1 cellular context compared by ENCODE assay signal in the genomic region with DNA sequence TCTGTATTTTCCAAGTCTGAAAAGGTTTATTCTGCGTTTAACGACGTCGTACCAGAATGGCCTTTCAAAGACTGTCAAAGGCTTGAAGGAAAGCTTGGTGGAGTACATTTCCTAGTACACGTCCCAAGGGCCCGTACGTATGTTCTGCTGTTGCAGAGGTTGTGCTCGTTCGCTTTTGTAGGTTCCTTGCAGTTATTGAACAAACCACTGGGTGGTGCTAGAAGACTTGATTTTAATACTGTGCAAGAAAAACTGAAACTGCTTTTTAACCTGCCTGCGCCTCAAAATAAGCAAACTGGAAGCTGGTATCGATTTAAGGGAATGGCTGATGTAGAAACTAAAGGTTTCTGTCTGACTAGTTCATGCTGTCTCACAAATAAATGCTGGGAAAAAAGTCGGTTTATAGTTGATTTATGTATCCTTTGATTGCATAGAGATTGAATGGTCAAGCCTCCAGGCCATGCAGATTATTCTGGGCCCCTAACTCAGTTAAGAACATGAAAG.
TF ChIP-seq lines count a peak whose summit lies in the region.

No MANE protein-coding gene starts in this region.

TF ChIP-seq in GM12878, 131 proteins besides CTCF, POLR2A, EP300 and RAD21:
- TF ChIP-seq, protein P1, sequence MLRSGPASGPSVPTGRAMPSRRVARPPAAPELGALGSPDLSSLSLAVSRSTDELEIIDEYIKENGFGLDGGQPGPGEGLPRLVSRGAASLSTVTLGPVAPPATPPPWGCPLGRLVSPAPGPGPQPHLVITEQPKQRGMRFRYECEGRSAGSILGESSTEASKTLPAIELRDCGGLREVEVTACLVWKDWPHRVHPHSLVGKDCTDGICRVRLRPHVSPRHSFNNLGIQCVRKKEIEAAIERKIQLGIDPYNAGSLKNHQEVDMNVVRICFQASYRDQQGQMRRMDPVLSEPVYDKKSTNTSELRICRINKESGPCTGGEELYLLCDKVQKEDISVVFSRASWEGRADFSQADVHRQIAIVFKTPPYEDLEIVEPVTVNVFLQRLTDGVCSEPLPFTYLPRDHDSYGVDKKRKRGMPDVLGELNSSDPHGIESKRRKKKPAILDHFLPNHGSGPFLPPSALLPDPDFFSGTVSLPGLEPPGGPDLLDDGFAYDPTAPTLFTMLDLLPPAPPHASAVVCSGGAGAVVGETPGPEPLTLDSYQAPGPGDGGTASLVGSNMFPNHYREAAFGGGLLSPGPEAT (IDR thresholded peaks at IDR 0.05; ENCODE audit: low read depth), result 0 out of 2 replicates have a peak, but pooled peaks have one; percentile 38
- TF ChIP-seq CREM (IDR thresholded peaks at IDR 0.05; ENCODE audit: low read depth) (no peak), SMAD5 (IDR thresholded peaks at IDR 0.05; ENCODE audit: low read depth) (no peak), NR2F1 (conservative IDR thresholded peaks at IDR 0.05) (no peak), POU2F2 (IDR thresholded peaks at IDR 0.05; ENCODE audit: borderline replicate concordance, low read depth, low read length) (0 out of 3 replicates have a peak, but pooled peaks have one; percentile 51), BHLHE40 (IDR thresholded peaks at IDR 0.05; ENCODE audit: borderline replicate concordance in 1 of 2, low read depth in 2 of 2, low read length in 1 of 2) (0 out of 4 replicates have a peak, but pooled peaks of 1 of the 2 experiments have one; percentile 14), SMC3 (IDR thresholded peaks at IDR 0.05; ENCODE audit: borderline replicate concordance, low read length) (peak; percentile 66; the same call in 1 of the 2 replicates)
- TF ChIP-seq, protein P2, sequence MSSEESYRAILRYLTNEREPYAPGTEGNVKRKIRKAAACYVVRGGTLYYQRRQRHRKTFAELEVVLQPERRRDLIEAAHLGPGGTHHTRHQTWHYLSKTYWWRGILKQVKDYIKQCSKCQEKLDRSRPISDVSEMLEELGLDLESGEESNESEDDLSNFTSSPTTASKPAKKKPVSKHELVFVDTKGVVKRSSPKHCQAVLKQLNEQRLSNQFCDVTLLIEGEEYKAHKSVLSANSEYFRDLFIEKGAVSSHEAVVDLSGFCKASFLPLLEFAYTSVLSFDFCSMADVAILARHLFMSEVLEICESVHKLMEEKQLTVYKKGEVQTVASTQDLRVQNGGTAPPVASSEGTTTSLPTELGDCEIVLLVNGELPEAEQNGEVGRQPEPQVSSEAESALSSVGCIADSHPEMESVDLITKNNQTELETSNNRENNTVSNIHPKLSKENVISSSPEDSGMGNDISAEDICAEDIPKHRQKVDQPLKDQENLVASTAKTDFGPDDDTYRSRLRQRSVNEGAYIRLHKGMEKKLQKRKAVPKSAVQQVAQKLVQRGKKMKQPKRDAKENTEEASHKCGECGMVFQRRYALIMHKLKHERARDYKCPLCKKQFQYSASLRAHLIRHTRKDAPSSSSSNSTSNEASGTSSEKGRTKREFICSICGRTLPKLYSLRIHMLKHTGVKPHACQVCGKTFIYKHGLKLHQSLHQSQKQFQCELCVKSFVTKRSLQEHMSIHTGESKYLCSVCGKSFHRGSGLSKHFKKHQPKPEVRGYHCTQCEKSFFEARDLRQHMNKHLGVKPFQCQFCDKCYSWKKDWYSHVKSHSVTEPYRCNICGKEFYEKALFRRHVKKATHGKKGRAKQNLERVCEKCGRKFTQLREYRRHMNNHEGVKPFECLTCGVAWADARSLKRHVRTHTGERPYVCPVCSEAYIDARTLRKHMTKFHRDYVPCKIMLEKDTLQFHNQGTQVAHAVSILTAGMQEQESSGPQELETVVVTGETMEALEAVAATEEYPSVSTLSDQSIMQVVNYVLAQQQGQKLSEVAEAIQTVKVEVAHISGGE (CRISPR knock-in tag; IDR thresholded peaks at IDR 0.05), result no peak
- TF ChIP-seq, protein P3, sequence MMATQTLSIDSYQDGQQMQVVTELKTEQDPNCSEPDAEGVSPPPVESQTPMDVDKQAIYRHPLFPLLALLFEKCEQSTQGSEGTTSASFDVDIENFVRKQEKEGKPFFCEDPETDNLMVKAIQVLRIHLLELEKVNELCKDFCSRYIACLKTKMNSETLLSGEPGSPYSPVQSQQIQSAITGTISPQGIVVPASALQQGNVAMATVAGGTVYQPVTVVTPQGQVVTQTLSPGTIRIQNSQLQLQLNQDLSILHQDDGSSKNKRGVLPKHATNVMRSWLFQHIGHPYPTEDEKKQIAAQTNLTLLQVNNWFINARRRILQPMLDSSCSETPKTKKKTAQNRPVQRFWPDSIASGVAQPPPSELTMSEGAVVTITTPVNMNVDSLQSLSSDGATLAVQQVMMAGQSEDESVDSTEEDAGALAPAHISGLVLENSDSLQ (IDR thresholded peaks at IDR 0.05), result no peak
- TF ChIP-seq, protein P4, sequence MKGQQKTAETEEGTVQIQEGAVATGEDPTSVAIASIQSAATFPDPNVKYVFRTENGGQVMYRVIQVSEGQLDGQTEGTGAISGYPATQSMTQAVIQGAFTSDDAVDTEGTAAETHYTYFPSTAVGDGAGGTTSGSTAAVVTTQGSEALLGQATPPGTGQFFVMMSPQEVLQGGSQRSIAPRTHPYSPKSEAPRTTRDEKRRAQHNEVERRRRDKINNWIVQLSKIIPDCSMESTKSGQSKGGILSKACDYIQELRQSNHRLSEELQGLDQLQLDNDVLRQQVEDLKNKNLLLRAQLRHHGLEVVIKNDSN (IDR thresholded peaks at IDR 0.05; ENCODE audit: borderline replicate concordance, extremely low read length, insufficient read depth, low read depth, low read length), result no peak
TF ChIP-seq in GM12878: peak in this region for 4.
